12 cellular contexts compared by ENCODE assay signal in the genomic region with DNA sequence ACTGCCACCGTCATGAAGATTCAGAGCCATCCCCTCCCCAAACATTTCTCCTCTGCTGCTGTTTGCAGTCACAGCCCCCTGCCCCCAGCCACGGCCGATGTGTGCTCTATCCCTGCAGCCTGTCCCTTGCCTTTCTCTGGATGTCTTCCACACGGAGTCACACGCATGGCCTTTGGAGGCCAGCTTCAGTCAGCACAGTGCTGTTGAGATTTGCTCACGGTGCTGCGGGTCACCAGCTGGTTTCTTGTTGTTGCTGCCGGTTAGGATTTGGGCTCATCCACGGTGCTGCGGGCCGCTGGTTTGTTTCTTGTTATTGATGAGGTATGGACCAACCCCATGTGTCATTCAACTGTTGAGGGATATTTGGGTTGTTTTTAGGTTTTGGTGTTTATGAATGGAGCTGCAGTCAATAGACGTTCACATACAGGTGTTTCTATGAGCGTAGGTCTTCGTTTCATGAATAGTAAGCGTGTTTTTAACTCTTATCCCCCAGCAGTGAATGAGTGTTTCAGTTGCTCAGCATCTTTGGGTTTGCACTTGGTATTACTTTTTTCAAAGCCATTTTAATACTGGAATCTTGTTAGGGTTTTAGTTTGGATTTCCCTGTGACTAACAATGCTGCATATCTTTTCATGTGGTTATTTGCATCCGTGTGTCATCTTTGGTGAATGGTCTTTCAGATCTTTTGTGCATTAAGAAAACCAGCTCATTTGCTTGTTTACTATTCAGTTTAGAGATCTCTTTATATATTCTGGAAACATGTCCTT. TPM values are rescaled to one million over a fixed set of nuclear protein-coding genes. Genes with fewer than 3 reads are reported as not detected.
DNase-seq lines count a peak whose midpoint lies in the region; ATAC-seq and TF ChIP-seq lines count a peak whose summit lies in the region.
"Had no signal": no experiment of that assay in that cellular context is flagged by ENCODE, and none has a peak within 500 bp of the region (broad histone marks: within the 10 kb centered on the region; RNA-seq: fewer than 3 reads in every experiment).

No MANE protein-coding gene starts in this region.

- no peak for TF ChIP-seq CTCF in foreskin keratinocyte (conservative IDR thresholded peaks at IDR 0.05)

- ATAC-seq in HG03460 (IDR thresholded peaks at IDR 0.05; ENCODE audit: unreplicated experiment) (no peak), foreskin keratinocyte (no peak), HG03135 (IDR thresholded peaks at IDR 0.05; ENCODE audit: unreplicated experiment) (no peak), GM18907 (IDR thresholded peaks at IDR 0.05; ENCODE audit: unreplicated experiment) (no peak)

- H3K4me2 ChIP-seq in GM23248 (ENCODE audit: unreplicated experiment): peak overlapping the region; percentile 12

- H3K4me3 ChIP-seq in ACC112 (ENCODE audit: low read depth, low read length) (no peak overlapping the region), GM23248 (no peak overlapping the region)
- H3K4me3 ChIP-seq: esophagus muscularis mucosa had no signal

- no peaks in the 10 kb centered on the region for H3K27me3 ChIP-seq in ACC112 (ENCODE audit: insufficient read depth, low read length)
- no peaks in the 10 kb centered on the region for H3K27me3 ChIP-seq in GM23248 (replicated peaks; ENCODE audit: insufficient read depth)
- peaks cover 32% of the 10 kb centered on the region for H3K27me3 ChIP-seq in foreskin keratinocyte

- no peaks in the 10 kb centered on the region for H3K79me2 ChIP-seq in ACC112 (ENCODE audit: control insufficient read depth, insufficient read depth, low read length, unreplicated experiment)
- peaks cover 43% of the 10 kb centered on the region for H3K79me2 ChIP-seq in GM23248 (ENCODE audit: insufficient read depth)

- H3K9me3 ChIP-seq in GM23248 (ENCODE audit: low read depth): no peaks in the 10 kb centered on the region

- peaks cover 43% of the 10 kb centered on the region for H3F3A ChIP-seq in GM23248 (ENCODE audit: insufficient read depth)

- no peaks in the 10 kb centered on the region for H4K20me1 ChIP-seq in GM23248 (ENCODE audit: insufficient read depth)

- 87% methylated on average over 16 of the region's 16 CpGs for WGBS in GM23248 (ENCODE audit: low coverage in 1 of 2, low lambda C conversion rate in 2 of 2, missing lambda C conversion rate in 2 of 2), 2 experiments

- no peaks in the 10 kb centered on the region for H3K9me2 ChIP-seq in GM23248 (ENCODE audit: insufficient read depth)

- H3K36me3 ChIP-seq in ACC112 (ENCODE audit: insufficient read depth, low read length) (peaks cover 36% of the 10 kb centered on the region), GM23248 (ENCODE audit: low read depth) (peaks cover 8% of the 10 kb centered on the region; the same call in 1 of the 2 replicates)
- H3K36me3 ChIP-seq: esophagus muscularis mucosa had no signal

- H3K27ac ChIP-seq in ACC112 (ENCODE audit: low read depth, low read length): peak overlapping the region; percentile 76
- H3K27ac ChIP-seq in GM23248: peak overlapping the region; percentile 81
- no peak overlapping the region for H3K27ac ChIP-seq in foreskin keratinocyte
- H3K27ac ChIP-seq: esophagus muscularis mucosa had no signal

- H3K4me1 ChIP-seq in ACC112 (ENCODE audit: control insufficient read depth, insufficient read depth, low read length, unreplicated experiment): peaks cover 41% of the 10 kb centered on the region
- H3K4me1 ChIP-seq in GM23248 (ENCODE audit: insufficient read depth): peaks cover 38% of the 10 kb centered on the region
- H3K4me1 ChIP-seq in foreskin keratinocyte: no peaks in the 10 kb centered on the region

- H3K9ac ChIP-seq in GM23248: peak overlapping the region; percentile 63

- H2AFZ ChIP-seq in ACC112 (ENCODE audit: low read length, unreplicated experiment) (no peak overlapping the region), GM23248 (no peak overlapping the region)

- DNase-seq in GM23248 (peak; percentile 81), islet precursor cell (peak; percentile 41), foreskin keratinocyte (no peak)
- peak; percentile 13 for DNase-seq in activated CD8-positive, alpha-beta memory T cell treated with anti-CD3 and anti-CD28 coated beads, Interleukin-2, amount 50 U/mL, for 4 hours
- DNase-seq: COR-L47, NCI-H2081 treated with DMSO at 0.1 percent for 48 hours, SW 1271 had no signal

- in situ Hi-C loops in GM23248 (cut with MboI): no loop called here

RNA-seq across cellular contexts. Expression of a gene that starts 57.6 kb away (rescaled TPM):
- 33.7 and 40.0 TPM in 2 replicates for total RNA-seq in GM23248 (2014; rRNA removed; shearing (Covaris generic))
- 11.9 and 13.2 TPM in 2 replicates for polyA plus RNA-seq in GM23248 (2016; fragmentation: Nextera tagmentation; extraction: Ambion mirVana)
- 0.18 and 0.31 TPM in 2 replicates for total RNA-seq in foreskin keratinocyte
- polyA plus RNA-seq in foreskin keratinocyte: 0.06 and 0.07 TPM in 2 replicates

Comparison
In these comparisons a context has a peak if more than half of its experiments do, and no peak if none do; other contexts are left out.
1. DNase-seq: peak in GM23248 (single experiment), activated CD8-positive, alpha-beta memory T cell treated with anti-CD3 and anti-CD28 coated beads, Interleukin-2, amount 50 U/mL, for 4 hours (single experiment) and islet precursor cell (single experiment); none in foreskin keratinocyte (0 of 2).
2. RNA of a gene that starts 57.6 kb away (total RNA-seq): 33.7 to 40.0 TPM in GM23248; 0.18 to 0.31 TPM in foreskin keratinocyte; every median in the first group is over 10 times any median in the second.